34 cellular contexts compared by ENCODE assay signal in the genomic region with DNA sequence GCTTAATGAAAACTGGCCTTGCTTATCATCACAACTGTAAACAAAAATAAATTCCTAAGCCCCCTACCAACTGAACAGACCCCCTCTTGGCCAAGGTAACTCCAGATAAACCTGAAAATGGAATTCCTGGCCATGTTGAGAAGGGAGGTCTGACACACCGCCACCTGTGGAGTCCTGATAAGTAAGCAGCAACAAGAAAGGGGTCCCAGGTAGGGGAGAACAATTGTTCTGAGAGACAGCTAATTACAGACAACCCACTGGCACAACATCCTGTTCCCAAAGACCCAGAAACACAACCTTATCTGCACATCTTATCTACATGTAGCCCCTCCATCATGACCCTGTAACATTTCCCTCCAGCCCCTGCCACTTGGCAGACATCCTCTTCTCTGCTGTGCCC.
"Had no signal": no experiment of that assay in that cellular context is flagged by ENCODE, and none has a peak within 500 bp of the region (broad histone marks: within the 10 kb centered on the region; RNA-seq: fewer than 3 reads in every experiment).

No MANE protein-coding gene starts in this region.

- H3K36me3 Mint-ChIP-seq: activated CD4-positive, alpha-beta memory T cell treated with anti-CD3 and anti-CD28 coated beads for 36 hours; activated naive CD4-positive, alpha-beta T cell treated with anti-CD3 and anti-CD28 coated beads, Interleukin-2, amount 50 U/mL, for 72 hours had no signal

- H3K9me3 Mint-ChIP-seq: activated T-helper 1 cell treated with anti-CD3 and anti-CD28 coated beads, Interleukin-12 subunit alpha, Interleukin-12 subunit beta, Interleukin-2, Interleukin-4 antibody, amounts not matched to agents 30 ng/mL and 10 ng/mL and 1 ng/mL, durations not matched to agents 14 hours and 24 hours and 36 hours; T-helper 1 cell treated with Interleukin-12 subunit alpha and Interleukin-12 subunit beta and Interleukin-4 antibody, amounts not matched to agents 30 μg/mL and 1 μg/mL, for 36 hours; T-helper 2 cell treated with Interferon-gamma antibody and Interleukin-4, amounts not matched to agents 5 μg/mL and 100 μg/mL, for 36 hours had no signal

- H3K4me1 ChIP-seq: adrenal gland, body of pancreas, breast epithelium, Peyer's patch, SJSA1 had no signal

- H3K27ac ChIP-seq: adrenal gland, body of pancreas, breast epithelium, KMS-11, Peyer's patch, SJSA1 had no signal

- DNase-seq: activated CD4-positive, alpha-beta memory T cell treated with anti-CD3 and anti-CD28 coated beads for 36 hours; activated CD4-positive, alpha-beta T cell treated with anti-CD3 and anti-CD28 coated beads for 4 hours; activated CD4-positive, alpha-beta T cell treated with anti-CD3 and anti-CD28 coated beads, Interleukin-2, amount 50 U/mL, for 1 hour; activated CD8-positive, alpha-beta memory T cell treated with anti-CD3 and anti-CD28 coated beads, Interleukin-2, amount 50 U/mL, for 4 hours; activated gamma-delta T cell treated with Interleukin-2 at 50 U/mL for 16 hours; activated naive CD4-positive, alpha-beta T cell treated with anti-CD3 and anti-CD28 coated beads for 36 hours; activated T-cell treated with anti-CD3 and anti-CD28 coated beads for 4 hours; activated T-cell treated with anti-CD3 and anti-CD28 coated beads, Interleukin-2, amount 50 U/mL, for 4 hours; adrenal gland; body of pancreas; MM.1S; MV-4-11; NCI-H1092; NCI-H1417; NCI-H1694; NCI-H1930; NCI-H2081 treated with DMSO at 0.1 percent for 48 hours; NCI-H345; NCI-H524 treated with DMSO at 0.1 percent for 48 hours; NCI-H748 treated with DMSO at 0.1 percent for 48 hours; NK-92 treated with Interleukin-12 subunit alpha and Interleukin-12 subunit beta, amount 100 ng/mL, for 24 hours; PC-3; Peyer's patch; RPMI8226; SHP77 treated with DMSO at 0.1 percent for 48 hours; SK-N-SH had no signal

- ATAC-seq: activated CD4-positive, CD25-positive, alpha-beta regulatory T cell treated with anti-CD3 and anti-CD28 coated beads, Interleukin-2, amount 50 U/mL, for 24 hours; activated naive CD4-positive, alpha-beta T cell treated with anti-CD3 and anti-CD28 coated beads, Interleukin-2, amount 50 U/mL, for 72 hours; activated T-cell treated with anti-CD3 and anti-CD28 coated beads, Interleukin-2, amount 50 U/mL, for 4 hours; body of pancreas; PC-3 had no signal

- H3K9me3 ChIP-seq: adrenal gland, body of pancreas, breast epithelium, Peyer's patch, SJSA1, SK-N-SH had no signal

- H3K4me3 Mint-ChIP-seq: activated CD4-positive, alpha-beta memory T cell treated with anti-CD3 and anti-CD28 coated beads for 36 hours; activated naive CD4-positive, alpha-beta T cell treated with anti-CD3 and anti-CD28 coated beads for 36 hours; activated T-cell treated with anti-CD3 and anti-CD28 coated beads, Interleukin-2, amount 50 U/mL, for 4 hours; activated T-helper 1 cell treated with anti-CD3 and anti-CD28 coated beads, Interleukin-12 subunit alpha, Interleukin-12 subunit beta, Interleukin-2, Interleukin-4 antibody, amounts not matched to agents 30 ng/mL and 10 ng/mL and 1 ng/mL, durations not matched to agents 14 hours and 24 hours and 36 hours; T-helper 1 cell treated with Interleukin-12 subunit alpha and Interleukin-12 subunit beta and Interleukin-4 antibody, amounts not matched to agents 30 μg/mL and 1 μg/mL, for 36 hours; T-helper 2 cell treated with Interferon-gamma antibody and Interleukin-4, amounts not matched to agents 5 μg/mL and 100 μg/mL, for 36 hours had no signal

- H3K4me3 ChIP-seq: adrenal gland, body of pancreas, breast epithelium, Peyer's patch, SJSA1 had no signal

- H3K36me3 ChIP-seq: adrenal gland, breast epithelium, Peyer's patch, SJSA1 had no signal

- H3K27ac Mint-ChIP-seq: activated CD4-positive, alpha-beta memory T cell treated with anti-CD3 and anti-CD28 coated beads for 36 hours; activated naive CD4-positive, alpha-beta T cell treated with anti-CD3 and anti-CD28 coated beads for 36 hours; activated naive CD4-positive, alpha-beta T cell treated with anti-CD3 and anti-CD28 coated beads, Interleukin-2, amount 50 U/mL, for 72 hours; activated T-helper 1 cell treated with anti-CD3 and anti-CD28 coated beads, Interleukin-12 subunit alpha, Interleukin-12 subunit beta, Interleukin-2, Interleukin-4 antibody, amounts not matched to agents 30 ng/mL and 10 ng/mL and 1 ng/mL, durations not matched to agents 14 hours and 24 hours and 36 hours; T-helper 1 cell treated with Interleukin-12 subunit alpha and Interleukin-12 subunit beta and Interleukin-4 antibody, amounts not matched to agents 30 μg/mL and 1 μg/mL, for 36 hours; T-helper 2 cell treated with Interferon-gamma antibody and Interleukin-4, amounts not matched to agents 5 μg/mL and 100 μg/mL, for 36 hours had no signal

- H3K9ac ChIP-seq: KMS-11, SK-N-SH had no signal

- H3K27me3 ChIP-seq: adrenal gland, body of pancreas, Peyer's patch, SJSA1 had no signal
